Comparison of ENCODE assay signal across 30 cellular contexts in the genomic region with DNA sequence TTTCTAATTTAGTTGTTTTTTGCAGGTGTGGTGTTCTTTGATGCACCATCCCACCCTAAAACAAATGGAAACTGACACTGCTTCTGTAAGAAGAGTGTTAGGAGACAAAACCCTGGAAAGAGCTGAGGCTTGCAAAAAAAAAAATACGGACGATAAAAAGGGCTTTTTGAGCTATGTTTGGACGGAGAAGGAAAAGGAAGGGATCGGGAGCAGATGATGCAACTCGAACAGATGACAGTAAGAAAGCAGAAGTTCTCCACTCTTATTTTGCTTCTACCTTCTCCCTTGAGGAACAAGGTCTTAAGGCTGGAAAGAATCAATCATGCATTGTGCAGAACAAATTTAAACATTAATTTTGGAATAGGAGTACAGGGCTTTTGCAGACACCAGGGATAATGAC.
"Had no signal": no experiment of that assay in that cellular context is flagged by ENCODE, and none has a peak within 500 bp of the region (broad histone marks: within the 10 kb centered on the region; RNA-seq: fewer than 3 reads in every experiment).

No MANE protein-coding gene starts in this region.

- ATAC-seq: body of pancreas, gastrocnemius medialis, natural killer cell, upper lobe of right lung had no signal

- H3K27me3 ChIP-seq: adrenal gland, body of pancreas, colonic mucosa, dorsolateral prefrontal cortex, gastrocnemius medialis, hepatocyte, neural progenitor cell, right atrium auricular region, spleen, suprapubic skin, tibial artery, upper lobe of right lung had no signal

- H3K4me1 Mint-ChIP-seq: natural killer cell, neural progenitor cell had no signal

- H3K36me3 ChIP-seq: adrenal gland, colonic mucosa, gastrocnemius medialis, neural progenitor cell, right atrium auricular region, spleen, suprapubic skin, tibial artery, upper lobe of right lung had no signal

- H3K9ac ChIP-seq: neural progenitor cell, parathyroid adenoma had no signal

- DNase-seq: activated CD4-positive, alpha-beta T cell treated with anti-CD3 and anti-CD28 coated beads for 4 hours; activated CD4-positive, alpha-beta T cell treated with anti-CD3 and anti-CD28 coated beads, Interleukin-2, amount 50 U/mL, for 4 hours; activated CD4-positive, CD25-positive, alpha-beta regulatory T cell; activated CD8-positive, alpha-beta memory T cell treated with anti-CD3 and anti-CD28 coated beads for 24 hours; activated effector memory CD4-positive, alpha-beta T cell treated with Interleukin-2 at 50 U/mL for 16 hours; activated naive CD4-positive, alpha-beta T cell treated with Interleukin-2 at 50 U/mL for 16 hours; aorta; cerebellar nuclear complex; colonic mucosa; dorsolateral prefrontal cortex; effector memory CD4-positive, alpha-beta T cell; gastrocnemius medialis; glutamatergic neuron; left cardiac atrium; mammary epithelial cell; natural killer cell; occipital lobe; spleen; stimulated activated naive CD4-positive, alpha-beta T cell; tibial artery; upper lobe of right lung had no signal

- H3K9me3 ChIP-seq: adrenal gland, body of pancreas, colonic mucosa, gastrocnemius medialis, right atrium auricular region, spleen, suprapubic skin, tibial artery, upper lobe of right lung had no signal

- H3K4me3 Mint-ChIP-seq: activated naive CD8-positive, alpha-beta T cell; natural killer cell; neural progenitor cell; T-helper 2 cell treated with Interferon-gamma antibody and Interleukin-4, amounts not matched to agents 5 μg/mL and 100 μg/mL, for 36 hours had no signal

- H3K27ac Mint-ChIP-seq: activated naive CD8-positive, alpha-beta T cell; natural killer cell; neural progenitor cell; T-helper 2 cell treated with Interferon-gamma antibody and Interleukin-4, amounts not matched to agents 5 μg/mL and 100 μg/mL, for 36 hours had no signal

- H3K9me3 Mint-ChIP-seq: natural killer cell, neural progenitor cell had no signal

- H3K36me3 Mint-ChIP-seq: activated naive CD8-positive, alpha-beta T cell; natural killer cell; neural progenitor cell had no signal

- H3K4me2 ChIP-seq: hepatocyte, neural progenitor cell had no signal

- H3K27ac ChIP-seq: body of pancreas, colonic mucosa, dorsolateral prefrontal cortex, gastrocnemius medialis, hepatocyte, neural progenitor cell, parathyroid adenoma, spleen, suprapubic skin, tibial artery, upper lobe of right lung had no signal

- H3K4me3 ChIP-seq: adrenal gland, body of pancreas, colonic mucosa, dorsolateral prefrontal cortex, gastrocnemius medialis, hepatocyte, neural progenitor cell, right atrium auricular region, spleen, suprapubic skin, tibial artery, upper lobe of right lung had no signal

- H3K4me1 ChIP-seq: adrenal gland, body of pancreas, colonic mucosa, neural progenitor cell, parathyroid adenoma, right atrium auricular region, spleen, tibial artery, upper lobe of right lung had no signal
